In genomic region chr2:1512321-1513289, GRCh38 we compare ENCODE assay signal across 31 cellular contexts.
"Had no signal": no experiment of that assay in that cellular context is flagged by ENCODE, and none has a peak within 500 bp of the region (broad histone marks: within the 10 kb centered on the region; RNA-seq: fewer than 3 reads in every experiment).

No MANE protein-coding gene starts in this region.

- H3K4me2 ChIP-seq: neural progenitor cell had no signal

- H3K36me3 Mint-ChIP-seq: memory B cell; natural killer cell; neural progenitor cell; stimulated activated memory B cell treated with anti-CD40 and anti-IgM and Interleukin-4, amounts not matched to agents 10 μg/mL and 1 μg/mL and 100 μg/mL, for 72 hours; type B pancreatic cell had no signal

- H3K27me3 Mint-ChIP-seq: activated CD4-positive, alpha-beta T cell treated with anti-CD3 and anti-CD28 coated beads, Interleukin-2, amount 10 ng/mL, durations not matched to agents 7 days and 5 days had no signal

- H3K27ac ChIP-seq: breast epithelium, colonic mucosa, epithelial cell of prostate, esophagus squamous epithelium, neural progenitor cell, right lobe of liver, uterus had no signal

- H3K9ac ChIP-seq: neural progenitor cell had no signal

- H3K4me3 Mint-ChIP-seq: activated CD4-positive, alpha-beta T cell treated with anti-CD3 and anti-CD28 coated beads, Interleukin-2, amount 10 ng/mL, durations not matched to agents 7 days and 5 days; activated naive CD4-positive, alpha-beta T cell treated with anti-CD3 and anti-CD28 coated beads for 36 hours; activated T-helper 1 cell treated with anti-CD3 and anti-CD28 coated beads, Interleukin-12 subunit alpha, Interleukin-12 subunit beta, Interleukin-2, Interleukin-4 antibody, amounts not matched to agents 30 ng/mL and 10 ng/mL and 1 ng/mL, durations not matched to agents 14 hours and 24 hours and 36 hours; memory B cell; natural killer cell; neural progenitor cell; stimulated activated memory B cell treated with anti-CD40 and anti-IgM and Interleukin-4, amounts not matched to agents 10 μg/mL and 1 μg/mL and 100 μg/mL, for 72 hours; stimulated activated naive CD8-positive, alpha-beta T cell treated with anti-CD3 and anti-CD28 coated beads, Interleukin-15, amount 100 ng/mL, for 72 hours; T-helper 1 cell treated with Interleukin-12 subunit alpha and Interleukin-12 subunit beta and Interleukin-4 antibody, amounts not matched to agents 30 μg/mL and 1 μg/mL, for 36 hours; type B pancreatic cell had no signal

- ATAC-seq: heart right ventricle; stimulated activated naive CD8-positive, alpha-beta T cell treated with anti-CD3 and anti-CD28 coated beads, Interleukin-15, amount 100 ng/mL, for 72 hours had no signal

- H3K9me3 ChIP-seq: breast epithelium, colonic mucosa, esophagus squamous epithelium, heart right ventricle, right lobe of liver, uterus had no signal

- H2AFZ ChIP-seq: neural progenitor cell had no signal

- H3K4me1 ChIP-seq: breast epithelium, colonic mucosa, neural progenitor cell, right lobe of liver, uterus had no signal

- H3K4me1 Mint-ChIP-seq: memory B cell; stimulated activated memory B cell treated with anti-CD40 and anti-IgM and Interleukin-4, amounts not matched to agents 10 μg/mL and 1 μg/mL and 100 μg/mL, for 72 hours had no signal

- H3K4me3 ChIP-seq: breast epithelium, colonic mucosa, esophagus squamous epithelium, heart right ventricle, neural progenitor cell, right lobe of liver, uterus had no signal

- DNase-seq: activated CD4-positive, alpha-beta T cell treated with anti-CD3 and anti-CD28 coated beads for 1 hour; activated CD4-positive, alpha-beta T cell treated with anti-CD3 and anti-CD28 coated beads, Interleukin-2, amount 10 ng/mL, durations not matched to agents 7 days and 5 days; activated effector memory CD4-positive, alpha-beta T cell treated with anti-CD3 and anti-CD28 coated beads, Interleukin-2, amount 50 U/mL, for 16 hours; activated naive CD4-positive, alpha-beta T cell treated with anti-CD3 and anti-CD28 coated beads for 36 hours; activated T-cell treated with anti-CD3 and anti-CD28 coated beads, Interleukin-2, amount 50 U/mL, for 1 hour; amniotic stem cell; colonic mucosa; effector CD8-positive, alpha-beta T cell; esophagus squamous epithelium; foreskin melanocyte; heart right ventricle; natural killer cell; small intestine; stimulated activated CD4-positive, alpha-beta T cell treated with anti-CD3 and anti-CD28 coated beads, Interleukin-1b, Interleukin-23, amount 100 ng/mL, for 48 hours; stimulated activated CD4-positive, alpha-beta T cell treated with anti-CD3 and anti-CD28 coated beads, Interleukin-4, amount 100 ng/mL, for 4 hours; stimulated activated CD8-positive, alpha-beta memory T cell treated with anti-CD3 and anti-CD28 coated beads, Interleukin-4, amount 100 ng/mL, for 48 hours; stimulated activated naive CD8-positive, alpha-beta T cell treated with anti-CD3 and anti-CD28 coated beads, Interleukin-15, amount 100 ng/mL, for 72 hours; substantia nigra; SW 1271; T1000; uterus had no signal

- H3K27ac Mint-ChIP-seq: activated naive CD4-positive, alpha-beta T cell treated with anti-CD3 and anti-CD28 coated beads for 36 hours; activated T-helper 1 cell treated with anti-CD3 and anti-CD28 coated beads, Interleukin-12 subunit alpha, Interleukin-12 subunit beta, Interleukin-2, Interleukin-4 antibody, amounts not matched to agents 30 ng/mL and 10 ng/mL and 1 ng/mL, durations not matched to agents 14 hours and 24 hours and 36 hours; memory B cell; natural killer cell; neural progenitor cell; progenitor cell of endocrine pancreas; stimulated activated memory B cell treated with anti-CD40 and anti-IgM and Interleukin-4, amounts not matched to agents 10 μg/mL and 1 μg/mL and 100 μg/mL, for 72 hours; stimulated activated naive CD8-positive, alpha-beta T cell treated with anti-CD3 and anti-CD28 coated beads, Interleukin-15, amount 100 ng/mL, for 72 hours; T-helper 1 cell treated with Interleukin-12 subunit alpha and Interleukin-12 subunit beta and Interleukin-4 antibody, amounts not matched to agents 30 μg/mL and 1 μg/mL, for 36 hours; type B pancreatic cell had no signal

- H3K27me3 ChIP-seq: colonic mucosa, neural progenitor cell, right lobe of liver, uterus had no signal

- H3K9me3 Mint-ChIP-seq: activated naive CD4-positive, alpha-beta T cell treated with anti-CD3 and anti-CD28 coated beads for 36 hours; natural killer cell; neural progenitor cell; stimulated activated naive CD8-positive, alpha-beta T cell treated with anti-CD3 and anti-CD28 coated beads, Interleukin-15, amount 100 ng/mL, for 72 hours; type B pancreatic cell had no signal

- H3K36me3 ChIP-seq: breast epithelium, colonic mucosa, esophagus squamous epithelium, heart right ventricle, neural progenitor cell, right lobe of liver, uterus had no signal
